9 cellular contexts compared by ENCODE assay signal in genomic region chr11:41461057-41461681, GRCh38. TPM values are rescaled to one million over a fixed set of nuclear protein-coding genes. Genes with fewer than 3 reads are reported as not detected.
A peak's percentile ranks its signal among the peaks of the same experiment; 100 is the strongest.
DNase-seq lines count a peak whose midpoint lies in the region; ATAC-seq, FAIRE-seq and TF ChIP-seq lines count a peak whose summit lies in the region.
"Had no signal": no experiment of that assay in that cellular context is flagged by ENCODE, and none has a peak within 500 bp of the region (broad histone marks: within the 10 kb centered on the region; RNA-seq: fewer than 3 reads in every experiment).

No MANE protein-coding gene starts in this region.

- H4K20me1 ChIP-seq in neural progenitor cell (ENCODE audit: low read depth), result no peaks in the 10 kb centered on the region

- H3K4me2 ChIP-seq in neural progenitor cell, result no peak overlapping the region

- no peaks in the 10 kb centered on the region for H3K9me3 ChIP-seq in neural progenitor cell (ENCODE audit: low read depth)

- H3K27me3 ChIP-seq in brain microvascular endothelial cell (replicated peaks) (peaks cover 3% of the 10 kb centered on the region), neural progenitor cell (no peaks in the 10 kb centered on the region)

- no peaks in the 10 kb centered on the region for H3K79me2 ChIP-seq in neural progenitor cell (ENCODE audit: low read depth)

- ATAC-seq in HG03108 (IDR thresholded peaks at IDR 0.05; ENCODE audit: unreplicated experiment), result no peak
- no peak for ATAC-seq in activated CD4-positive, CD25-positive, alpha-beta regulatory T cell treated with anti-CD3 and anti-CD28 coated beads, Interleukin-2, amount 50 U/mL, for 24 hours

- peaks cover 8% of the 10 kb centered on the region for H3F3A ChIP-seq in neural progenitor cell (ENCODE audit: low read depth)

- no peak overlapping the region for H3K4me3 Mint-ChIP-seq in neural progenitor cell
- H3K4me3 Mint-ChIP-seq in activated naive CD4-positive, alpha-beta T cell treated with anti-CD3 and anti-CD28 coated beads, Interleukin-2, amount 10 ng/mL, durations not matched to agents 7 days and 5 days, result no peak overlapping the region

- H3K4me3 ChIP-seq in brain microvascular endothelial cell (ENCODE audit: low read depth, low read length) (no peak overlapping the region), neural progenitor cell (no peak overlapping the region)

- CTCF ChIA-PET in activated naive CD4-positive, alpha-beta T cell treated with anti-CD3 and anti-CD28 coated beads, Interleukin-2, amount 10 ng/mL, durations not matched to agents 7 days and 5 days (lab: Charles Lee), result interaction anchor here (0.6 to 2.5 kb wide), 5 partner anchors 8 to 1822 kb away, joined by 3 to 13 read pairs (median 3); no protein-coding TSS in a partner anchor

- no peak overlapping the region for H3K9ac ChIP-seq in neural progenitor cell

- H2AFZ ChIP-seq in neural progenitor cell (replicated peaks), result no peak overlapping the region

- no peaks in the 10 kb centered on the region for H3K27me3 Mint-ChIP-seq in neural progenitor cell (ENCODE audit: insufficient read depth, low read depth)
- H3K27me3 Mint-ChIP-seq in activated naive CD4-positive, alpha-beta T cell treated with anti-CD3 and anti-CD28 coated beads, Interleukin-2, amount 10 ng/mL, durations not matched to agents 7 days and 5 days, result peaks cover 10% of the 10 kb centered on the region

- H3K36me3 Mint-ChIP-seq in neural progenitor cell, result peaks cover 4% of the 10 kb centered on the region
- H3K36me3 Mint-ChIP-seq in activated naive CD4-positive, alpha-beta T cell treated with anti-CD3 and anti-CD28 coated beads, Interleukin-2, amount 10 ng/mL, durations not matched to agents 7 days and 5 days, result no peaks in the 10 kb centered on the region

- peak; percentile 28 for DNase-seq in LoVo (ENCODE audit: low spot score)
- DNase-seq in brain microvascular endothelial cell, result no peak
- DNase-seq in neural progenitor cell (ENCODE audit: low spot score), result peak; percentile 26
- DNase-seq in H4 (ENCODE audit: low spot score), result no peak
- no peak for DNase-seq in activated naive CD4-positive, alpha-beta T cell treated with anti-CD3 and anti-CD28 coated beads, Interleukin-2, amount 10 ng/mL, durations not matched to agents 7 days and 5 days
- DNase-seq: amygdala had no signal

- H3K36me3 ChIP-seq in brain microvascular endothelial cell (replicated peaks) (no peaks in the 10 kb centered on the region), neural progenitor cell (no peaks in the 10 kb centered on the region)

- no peak overlapping the region for H3K27ac ChIP-seq in brain microvascular endothelial cell
- no peak overlapping the region for H3K27ac ChIP-seq in neural progenitor cell

- peak; percentile 42 for FAIRE-seq in G401.6 (lab: Jason Lieb, UNC)

- TF ChIP-seq CTCF in brain microvascular endothelial cell (IDR thresholded peaks at IDR 0.05; ENCODE audit: low read depth, low read length, missing control alignments), result peak; percentile 42
- peak; percentile 75 for TF ChIP-seq CTCF in neural progenitor cell (IDR thresholded peaks at IDR 0.05)

- no peak overlapping the region for H3K27ac Mint-ChIP-seq in neural progenitor cell
- H3K27ac Mint-ChIP-seq in activated naive CD4-positive, alpha-beta T cell treated with anti-CD3 and anti-CD28 coated beads, Interleukin-2, amount 10 ng/mL, durations not matched to agents 7 days and 5 days, result no peak overlapping the region

- H3K4me1 Mint-ChIP-seq in neural progenitor cell, result peaks cover 25% of the 10 kb centered on the region
- no peaks in the 10 kb centered on the region for H3K4me1 Mint-ChIP-seq in activated naive CD4-positive, alpha-beta T cell treated with anti-CD3 and anti-CD28 coated beads, Interleukin-2, amount 10 ng/mL, durations not matched to agents 7 days and 5 days

- H3K4me1 ChIP-seq in neural progenitor cell, result peaks cover 39% of the 10 kb centered on the region

- peaks cover 7% of the 10 kb centered on the region for H3K9me3 Mint-ChIP-seq in neural progenitor cell
- no peaks in the 10 kb centered on the region for H3K9me3 Mint-ChIP-seq in activated naive CD4-positive, alpha-beta T cell treated with anti-CD3 and anti-CD28 coated beads, Interleukin-2, amount 10 ng/mL, durations not matched to agents 7 days and 5 days

- in situ Hi-C loops in brain microvascular endothelial cell (cut with HindIII; ENCODE audit: low pct_ligation_motif_present, low sequenced_read_pairs), result no loop called here

RNA-seq across cellular contexts. Expression of gene LRRC4C, which starts 1.7 kb away (rescaled TPM):
- 2.7 and 3.4 TPM in 2 replicates for total RNA-seq in neural progenitor cell (ENCODE audit: low replicate concordance)
- total RNA-seq in H4 (2014; rRNA removed; shearing (Covaris generic)), result 4.8 and 6.2 TPM in 2 replicates

Comparison
In these comparisons a context has a peak if more than half of its experiments do, and no peak if none do; other contexts are left out.
1. DNase-seq: peak in LoVo (single experiment) and neural progenitor cell (single experiment); none in brain microvascular endothelial cell (single experiment), H4 (single experiment) and activated naive CD4-positive, alpha-beta T cell treated with anti-CD3 and anti-CD28 coated beads, Interleukin-2, amount 10 ng/mL, durations not matched to agents 7 days and 5 days (single experiment).